Comparison of ENCODE assay signal across 1 cellular context in the genomic region with DNA sequence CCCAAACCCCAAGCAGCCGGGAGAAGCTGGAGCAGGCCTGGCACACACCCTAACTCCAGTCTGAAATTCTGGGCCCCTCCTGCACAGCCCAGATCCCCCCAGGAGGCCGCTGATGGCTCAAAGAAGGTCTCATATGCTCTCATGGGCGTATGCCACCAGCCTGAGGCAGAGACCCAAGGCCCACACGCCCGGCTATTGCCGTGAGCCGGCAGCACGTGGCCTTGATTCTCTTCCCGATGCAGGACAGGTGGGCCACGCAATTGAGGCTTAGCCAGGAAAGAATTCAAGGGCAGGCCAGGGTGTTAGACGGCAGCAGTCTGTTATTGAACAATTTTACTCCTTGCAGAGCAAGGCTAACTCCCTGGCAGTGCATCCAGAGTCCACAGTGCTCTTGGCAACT.
TF ChIP-seq lines count a peak whose summit lies in the region.

No MANE protein-coding gene starts in this region.

TF ChIP-seq in GM23338, 12 proteins besides CTCF, POLR2A, EP300 and RAD21 (continued from another document):
- TF ChIP-seq, protein P1, sequence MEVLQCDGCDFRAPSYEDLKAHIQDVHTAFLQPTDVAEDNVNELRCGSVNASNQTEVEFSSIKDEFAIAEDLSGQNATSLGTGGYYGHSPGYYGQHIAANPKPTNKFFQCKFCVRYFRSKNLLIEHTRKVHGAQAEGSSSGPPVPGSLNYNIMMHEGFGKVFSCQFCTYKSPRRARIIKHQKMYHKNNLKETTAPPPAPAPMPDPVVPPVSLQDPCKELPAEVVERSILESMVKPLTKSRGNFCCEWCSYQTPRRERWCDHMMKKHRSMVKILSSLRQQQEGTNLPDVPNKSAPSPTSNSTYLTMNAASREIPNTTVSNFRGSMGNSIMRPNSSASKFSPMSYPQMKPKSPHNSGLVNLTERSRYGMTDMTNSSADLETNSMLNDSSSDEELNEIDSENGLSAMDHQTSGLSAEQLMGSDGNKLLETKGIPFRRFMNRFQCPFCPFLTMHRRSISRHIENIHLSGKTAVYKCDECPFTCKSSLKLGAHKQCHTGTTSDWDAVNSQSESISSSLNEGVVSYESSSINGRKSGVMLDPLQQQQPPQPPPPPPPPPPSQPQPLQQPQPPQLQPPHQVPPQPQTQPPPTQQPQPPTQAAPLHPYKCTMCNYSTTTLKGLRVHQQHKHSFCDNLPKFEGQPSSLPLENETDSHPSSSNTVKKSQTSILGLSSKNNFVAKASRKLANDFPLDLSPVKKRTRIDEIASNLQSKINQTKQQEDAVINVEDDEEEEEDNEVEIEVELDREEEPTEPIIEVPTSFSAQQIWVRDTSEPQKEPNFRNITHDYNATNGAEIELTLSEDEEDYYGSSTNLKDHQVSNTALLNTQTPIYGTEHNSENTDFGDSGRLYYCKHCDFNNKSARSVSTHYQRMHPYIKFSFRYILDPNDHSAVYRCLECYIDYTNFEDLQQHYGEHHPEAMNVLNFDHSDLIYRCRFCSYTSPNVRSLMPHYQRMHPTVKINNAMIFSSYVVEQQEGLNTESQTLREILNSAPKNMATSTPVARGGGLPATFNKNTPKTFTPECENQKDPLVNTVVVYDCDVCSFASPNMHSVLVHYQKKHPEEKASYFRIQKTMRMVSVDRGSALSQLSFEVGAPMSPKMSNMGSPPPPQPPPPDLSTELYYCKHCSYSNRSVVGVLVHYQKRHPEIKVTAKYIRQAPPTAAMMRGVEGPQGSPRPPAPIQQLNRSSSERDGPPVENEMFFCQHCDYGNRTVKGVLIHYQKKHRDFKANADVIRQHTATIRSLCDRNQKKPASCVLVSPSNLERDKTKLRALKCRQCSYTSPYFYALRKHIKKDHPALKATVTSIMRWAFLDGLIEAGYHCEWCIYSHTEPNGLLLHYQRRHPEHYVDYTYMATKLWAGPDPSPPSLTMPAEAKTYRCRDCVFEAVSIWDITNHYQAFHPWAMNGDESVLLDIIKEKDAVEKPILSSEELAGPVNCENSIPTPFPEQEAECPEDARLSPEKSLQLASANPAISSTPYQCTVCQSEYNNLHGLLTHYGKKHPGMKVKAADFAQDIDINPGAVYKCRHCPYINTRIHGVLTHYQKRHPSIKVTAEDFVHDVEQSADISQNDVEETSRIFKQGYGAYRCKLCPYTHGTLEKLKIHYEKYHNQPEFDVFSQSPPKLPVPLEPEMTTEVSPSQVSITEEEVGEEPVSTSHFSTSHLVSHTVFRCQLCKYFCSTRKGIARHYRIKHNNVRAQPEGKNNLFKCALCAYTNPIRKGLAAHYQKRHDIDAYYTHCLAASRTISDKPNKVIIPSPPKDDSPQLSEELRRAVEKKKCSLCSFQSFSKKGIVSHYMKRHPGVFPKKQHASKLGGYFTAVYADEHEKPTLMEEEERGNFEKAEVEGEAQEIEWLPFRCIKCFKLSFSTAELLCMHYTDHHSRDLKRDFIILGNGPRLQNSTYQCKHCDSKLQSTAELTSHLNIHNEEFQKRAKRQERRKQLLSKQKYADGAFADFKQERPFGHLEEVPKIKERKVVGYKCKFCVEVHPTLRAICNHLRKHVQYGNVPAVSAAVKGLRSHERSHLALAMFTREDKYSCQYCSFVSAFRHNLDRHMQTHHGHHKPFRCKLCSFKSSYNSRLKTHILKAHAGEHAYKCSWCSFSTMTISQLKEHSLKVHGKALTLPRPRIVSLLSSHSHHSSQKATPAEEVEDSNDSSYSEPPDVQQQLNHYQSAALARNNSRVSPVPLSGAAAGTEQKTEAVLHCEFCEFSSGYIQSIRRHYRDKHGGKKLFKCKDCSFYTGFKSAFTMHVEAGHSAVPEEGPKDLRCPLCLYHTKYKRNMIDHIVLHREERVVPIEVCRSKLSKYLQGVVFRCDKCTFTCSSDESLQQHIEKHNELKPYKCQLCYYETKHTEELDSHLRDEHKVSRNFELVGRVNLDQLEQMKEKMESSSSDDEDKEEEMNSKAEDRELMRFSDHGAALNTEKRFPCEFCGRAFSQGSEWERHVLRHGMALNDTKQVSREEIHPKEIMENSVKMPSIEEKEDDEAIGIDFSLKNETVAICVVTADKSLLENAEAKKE (CRISPR knock-in tag; IDR thresholded peaks at IDR 0.05): no peak
- TF ChIP-seq, protein P2, sequence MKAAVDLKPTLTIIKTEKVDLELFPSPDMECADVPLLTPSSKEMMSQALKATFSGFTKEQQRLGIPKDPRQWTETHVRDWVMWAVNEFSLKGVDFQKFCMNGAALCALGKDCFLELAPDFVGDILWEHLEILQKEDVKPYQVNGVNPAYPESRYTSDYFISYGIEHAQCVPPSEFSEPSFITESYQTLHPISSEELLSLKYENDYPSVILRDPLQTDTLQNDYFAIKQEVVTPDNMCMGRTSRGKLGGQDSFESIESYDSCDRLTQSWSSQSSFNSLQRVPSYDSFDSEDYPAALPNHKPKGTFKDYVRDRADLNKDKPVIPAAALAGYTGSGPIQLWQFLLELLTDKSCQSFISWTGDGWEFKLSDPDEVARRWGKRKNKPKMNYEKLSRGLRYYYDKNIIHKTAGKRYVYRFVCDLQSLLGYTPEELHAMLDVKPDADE (IDR thresholded peaks at IDR 0.05): no peak
- TF ChIP-seq, protein P3, sequence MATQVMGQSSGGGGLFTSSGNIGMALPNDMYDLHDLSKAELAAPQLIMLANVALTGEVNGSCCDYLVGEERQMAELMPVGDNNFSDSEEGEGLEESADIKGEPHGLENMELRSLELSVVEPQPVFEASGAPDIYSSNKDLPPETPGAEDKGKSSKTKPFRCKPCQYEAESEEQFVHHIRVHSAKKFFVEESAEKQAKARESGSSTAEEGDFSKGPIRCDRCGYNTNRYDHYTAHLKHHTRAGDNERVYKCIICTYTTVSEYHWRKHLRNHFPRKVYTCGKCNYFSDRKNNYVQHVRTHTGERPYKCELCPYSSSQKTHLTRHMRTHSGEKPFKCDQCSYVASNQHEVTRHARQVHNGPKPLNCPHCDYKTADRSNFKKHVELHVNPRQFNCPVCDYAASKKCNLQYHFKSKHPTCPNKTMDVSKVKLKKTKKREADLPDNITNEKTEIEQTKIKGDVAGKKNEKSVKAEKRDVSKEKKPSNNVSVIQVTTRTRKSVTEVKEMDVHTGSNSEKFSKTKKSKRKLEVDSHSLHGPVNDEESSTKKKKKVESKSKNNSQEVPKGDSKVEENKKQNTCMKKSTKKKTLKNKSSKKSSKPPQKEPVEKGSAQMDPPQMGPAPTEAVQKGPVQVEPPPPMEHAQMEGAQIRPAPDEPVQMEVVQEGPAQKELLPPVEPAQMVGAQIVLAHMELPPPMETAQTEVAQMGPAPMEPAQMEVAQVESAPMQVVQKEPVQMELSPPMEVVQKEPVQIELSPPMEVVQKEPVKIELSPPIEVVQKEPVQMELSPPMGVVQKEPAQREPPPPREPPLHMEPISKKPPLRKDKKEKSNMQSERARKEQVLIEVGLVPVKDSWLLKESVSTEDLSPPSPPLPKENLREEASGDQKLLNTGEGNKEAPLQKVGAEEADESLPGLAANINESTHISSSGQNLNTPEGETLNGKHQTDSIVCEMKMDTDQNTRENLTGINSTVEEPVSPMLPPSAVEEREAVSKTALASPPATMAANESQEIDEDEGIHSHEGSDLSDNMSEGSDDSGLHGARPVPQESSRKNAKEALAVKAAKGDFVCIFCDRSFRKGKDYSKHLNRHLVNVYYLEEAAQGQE (IDR thresholded peaks at IDR 0.05; ENCODE audit: unreplicated experiment): no peak
- TF ChIP-seq ZNF114 (CRISPR knock-in tag; IDR thresholded peaks at IDR 0.05) (no peak), STAT1 (IDR thresholded peaks at IDR 0.05; ENCODE audit: unreplicated experiment) (no peak), POLR2AphosphoS5 (IDR thresholded peaks at IDR 0.05; ENCODE audit: low read depth) (no peak), ZNF331 (CRISPR knock-in tag; IDR thresholded peaks at IDR 0.05; ENCODE audit: low read depth) (no peak)
